Comparison of ENCODE assay signal across 1 cellular context in genomic region chr10:53025172-53025651, GRCh38.
A peak's percentile ranks its signal among the peaks of the same experiment; 100 is the strongest.
TF ChIP-seq lines count a peak whose summit lies in the region.

No MANE protein-coding gene starts in this region.

TF ChIP-seq in HepG2, 621 proteins besides CTCF, POLR2A, EP300 and RAD21 (continued from another document):
- 0 out of 2 replicates have a peak, but pooled peaks have one; percentile 19 for TF ChIP-seq PAXIP1 (CRISPR knock-in tag; conservative IDR thresholded peaks at IDR 0.05)
